ENCODE assay signal across 21 cellular contexts in genomic region chr10:62912086-62912485, GRCh38.
DNase-seq lines count a peak whose midpoint lies in the region; ATAC-seq and TF ChIP-seq lines count a peak whose summit lies in the region.
"Had no signal": no experiment of that assay in that cellular context is flagged by ENCODE, and none has a peak within 500 bp of the region (broad histone marks: within the 10 kb centered on the region; RNA-seq: fewer than 3 reads in every experiment).

No MANE protein-coding gene starts in this region.

- H3K27me3 Mint-ChIP-seq in neural progenitor cell (ENCODE audit: insufficient read depth, low read depth), result no peaks in the 10 kb centered on the region

- H3F3A ChIP-seq in neural progenitor cell (ENCODE audit: low read depth), result peaks cover 16% of the 10 kb centered on the region

- H3K36me3 Mint-ChIP-seq in neural progenitor cell, result no peaks in the 10 kb centered on the region
- H3K36me3 Mint-ChIP-seq: naive thymus-derived CD8-positive, alpha-beta T cell had no signal

- peak overlapping the region; percentile 45 for H3K27ac ChIP-seq in caudate nucleus (ENCODE audit: low read depth, low read length)
- H3K27ac ChIP-seq in neural progenitor cell, result peak overlapping the region; percentile 92
- H3K27ac ChIP-seq in hepatocyte, result no peak overlapping the region
- H3K27ac ChIP-seq in SJCRH30, result no peak overlapping the region
- H3K27ac ChIP-seq: brain microvascular endothelial cell, pancreas, uterus had no signal

- H3K36me3 ChIP-seq in neural progenitor cell, result no peaks in the 10 kb centered on the region
- H3K36me3 ChIP-seq in hepatocyte (replicated peaks; ENCODE audit: insufficient read depth, low read depth), result no peaks in the 10 kb centered on the region
- H3K36me3 ChIP-seq in SJCRH30, result no peaks in the 10 kb centered on the region
- H3K36me3 ChIP-seq: brain microvascular endothelial cell, pancreas, uterus had no signal

- H3K4me3 ChIP-seq in neural progenitor cell, result no peak overlapping the region
- H3K4me3 ChIP-seq in hepatocyte, result no peak overlapping the region
- H3K4me3 ChIP-seq in SJCRH30, result no peak overlapping the region
- H3K4me3 ChIP-seq: pancreas, uterus had no signal

- no peaks in the 10 kb centered on the region for H3K9me3 ChIP-seq in neural progenitor cell (ENCODE audit: low read depth)
- no peaks in the 10 kb centered on the region for H3K9me3 ChIP-seq in hepatocyte (ENCODE audit: low read depth)
- no peaks in the 10 kb centered on the region for H3K9me3 ChIP-seq in SJCRH30 (replicated peaks)
- H3K9me3 ChIP-seq: pancreas, uterus had no signal

- DNase-seq in GM10266 (ENCODE audit: extremely low spot score), result peak; percentile 46
- no peak for DNase-seq in caudate nucleus (lab: John Stamatoyannopoulos, UW)
- no peak for DNase-seq in neural progenitor cell (ENCODE audit: low spot score)
- no peak for DNase-seq in NCI-H128 (lab: John Stamatoyannopoulos, UW; ENCODE audit: unreplicated experiment)
- no peak for DNase-seq in hepatocyte (ENCODE audit: low spot score)
- no peak for DNase-seq in activated CD4-positive, alpha-beta T cell treated with anti-CD3 and anti-CD28 coated beads, Interleukin-2, amount 50 U/mL, for 1 hour
- no peak for DNase-seq in SJCRH30
- DNase-seq: activated CD4-positive, CD25-positive, alpha-beta regulatory T cell; activated CD8-positive, alpha-beta T cell treated with anti-CD3 and anti-CD28 coated beads for 36 hours; activated gamma-delta T cell treated with Interleukin-2 at 50 U/mL for 16 hours; activated T-cell treated with anti-CD3 and anti-CD28 coated beads, Interleukin-2, amount 50 U/mL, for 1 hour; brain microvascular endothelial cell; naive thymus-derived CD8-positive, alpha-beta T cell; NCI-H146; NCI-H2171; NCI-H524 treated with DMSO at 0.1 percent for 48 hours; pancreas; stimulated activated CD4-positive, alpha-beta T cell treated with anti-CD3 and anti-CD28 coated beads, Interleukin-15, amount 100 ng/mL, for 24 hours; T-helper 9 cell; uterus had no signal

- H3K27me3 ChIP-seq in neural progenitor cell, result no peaks in the 10 kb centered on the region
- no peaks in the 10 kb centered on the region for H3K27me3 ChIP-seq in hepatocyte
- H3K27me3 ChIP-seq in SJCRH30, result no peaks in the 10 kb centered on the region
- H3K27me3 ChIP-seq: brain microvascular endothelial cell, pancreas, uterus had no signal

- H3K4me3 Mint-ChIP-seq in neural progenitor cell, result no peak overlapping the region
- H3K4me3 Mint-ChIP-seq: activated CD8-positive, alpha-beta T cell treated with anti-CD3 and anti-CD28 coated beads for 36 hours; naive thymus-derived CD8-positive, alpha-beta T cell had no signal

- no peaks in the 10 kb centered on the region for H3K9me2 ChIP-seq in hepatocyte (replicated peaks; ENCODE audit: insufficient read depth)

- TF ChIP-seq CTCF in GM10266 (IDR thresholded peaks at IDR 0.05; ENCODE audit: control insufficient read depth, insufficient read depth, low read depth, missing control alignments) (no peak), neural progenitor cell (IDR thresholded peaks at IDR 0.05) (no peak), hepatocyte (IDR thresholded peaks at IDR 0.05; ENCODE audit: poor library complexity) (no peak)

- WGBS in hepatocyte (ENCODE audit: low lambda C conversion rate, missing lambda C conversion rate), result 83% methylated on average over 3 of the region's 3 CpGs

- H4K20me1 ChIP-seq in neural progenitor cell (ENCODE audit: low read depth) (no peaks in the 10 kb centered on the region), hepatocyte (ENCODE audit: insufficient read depth, poor library complexity, severe bottlenecking) (no peaks in the 10 kb centered on the region)

- no peaks in the 10 kb centered on the region for H3K9me3 Mint-ChIP-seq in neural progenitor cell
- H3K9me3 Mint-ChIP-seq: activated CD8-positive, alpha-beta T cell treated with anti-CD3 and anti-CD28 coated beads for 36 hours; naive thymus-derived CD8-positive, alpha-beta T cell had no signal

- H3K4me1 ChIP-seq in neural progenitor cell (peaks cover 19% of the 10 kb centered on the region), hepatocyte (ENCODE audit: insufficient read depth) (no peaks in the 10 kb centered on the region), SJCRH30 (no peaks in the 10 kb centered on the region)
- H3K4me1 ChIP-seq: pancreas, uterus had no signal

- no peak overlapping the region for H3K27ac Mint-ChIP-seq in neural progenitor cell
- H3K27ac Mint-ChIP-seq: activated CD8-positive, alpha-beta T cell treated with anti-CD3 and anti-CD28 coated beads for 36 hours had no signal

- peaks cover 6% of the 10 kb centered on the region for H3K4me1 Mint-ChIP-seq in neural progenitor cell

- peak overlapping the region; percentile 98 for H2AFZ ChIP-seq in neural progenitor cell (replicated peaks)
- no peak overlapping the region for H2AFZ ChIP-seq in hepatocyte

- H3K4me2 ChIP-seq in neural progenitor cell (peak overlapping the region; percentile 67), hepatocyte (no peak overlapping the region)

- H3K79me2 ChIP-seq in neural progenitor cell (ENCODE audit: low read depth) (no peaks in the 10 kb centered on the region), hepatocyte (no peaks in the 10 kb centered on the region)

- peak; percentile 45 for ATAC-seq in HG02885 (IDR thresholded peaks at IDR 0.05; ENCODE audit: poor library complexity, unreplicated experiment)
- ATAC-seq: activated CD8-positive, alpha-beta T cell treated with anti-CD3 and anti-CD28 coated beads for 36 hours; naive thymus-derived CD8-positive, alpha-beta T cell had no signal

- no peak overlapping the region for H3K9ac ChIP-seq in neural progenitor cell

Comparison
In these comparisons a context has a peak if more than half of its experiments do, and no peak if none do; other contexts are left out.
1. H3K27ac ChIP-seq: peak in caudate nucleus (single experiment) and neural progenitor cell (single experiment); none in hepatocyte (single experiment) and SJCRH30 (single experiment).